ENCODE assay signal across 28 cellular contexts in genomic region chr15:38781196-38781595, GRCh38.
"Had no signal": no experiment of that assay in that cellular context is flagged by ENCODE, and none has a peak within 500 bp of the region (broad histone marks: within the 10 kb centered on the region; RNA-seq: fewer than 3 reads in every experiment).

No MANE protein-coding gene starts in this region.

- H3K9ac ChIP-seq: neural progenitor cell had no signal

- H3K36me3 ChIP-seq: heart right ventricle, lower lobe of right lung, neural progenitor cell, tibial nerve, WERI-Rb-1 had no signal

- H3K27ac ChIP-seq: body of pancreas, coronary artery, dorsolateral prefrontal cortex, heart right ventricle, lower lobe of right lung, neural progenitor cell, tibial nerve, WERI-Rb-1 had no signal

- H3K4me2 ChIP-seq: neural progenitor cell had no signal

- DNase-seq: activated CD4-positive, alpha-beta memory T cell treated with anti-CD3 and anti-CD28 coated beads for 36 hours; activated CD4-positive, alpha-beta T cell treated with anti-CD3 and anti-CD28 coated beads, Interleukin-2, amount 10 ng/mL, durations not matched to agents 24 days and 14 days; activated CD4-positive, CD25-positive, alpha-beta regulatory T cell treated with anti-CD3 and anti-CD28 coated beads, Interleukin-2, amount 50 U/mL, for 72 hours; activated naive CD8-positive, alpha-beta T cell treated with anti-CD3 and anti-CD28 coated beads, Interleukin-2, amount 50 U/mL, for 24 hours; activated T-cell treated with anti-CD3 and anti-CD28 coated beads, Interleukin-2, amount 50 U/mL, for 4 hours; anterior cingulate cortex; body of pancreas; dorsolateral prefrontal cortex; effector memory CD4-positive, alpha-beta T cell; foreskin melanocyte; heart right ventricle; kidney glomerular epithelial cell; lower lobe of right lung; mesendoderm; natural killer cell; occipital lobe; posterior cingulate gyrus; right cardiac atrium; stimulated activated CD4-positive, alpha-beta T cell treated with anti-CD3 and anti-CD28 coated beads, Interleukin-2, amount 100 ng/mL, for 48 hours; stimulated activated naive CD4-positive, alpha-beta T cell treated with Interleukin-2 at 50 U/mL for 16 hours; T-helper 17 cell; T1000; WERI-Rb-1 had no signal

- H3K4me3 ChIP-seq: body of pancreas, coronary artery, dorsolateral prefrontal cortex, heart right ventricle, lower lobe of right lung, neural progenitor cell, tibial nerve had no signal

- H3K9me3 ChIP-seq: body of pancreas, heart right ventricle, lower lobe of right lung, tibial nerve had no signal

- H2AFZ ChIP-seq: neural progenitor cell had no signal

- ATAC-seq: activated naive CD8-positive, alpha-beta T cell treated with anti-CD3 and anti-CD28 coated beads, Interleukin-2, amount 50 U/mL, for 24 hours; activated T-cell treated with anti-CD3 and anti-CD28 coated beads, Interleukin-2, amount 50 U/mL, for 4 hours; activated T-helper 17 cell treated with anti-CD3 and anti-CD28 coated beads, Interleukin-2, amount 50 U/mL, for 72 hours; body of pancreas; left lobe of liver; lower lobe of right lung; natural killer cell; right cardiac atrium; T-helper 17 cell had no signal

- H3K4me1 ChIP-seq: body of pancreas, heart right ventricle, lower lobe of right lung, neural progenitor cell, tibial nerve had no signal

- H3K27me3 ChIP-seq: body of pancreas, neural progenitor cell, tibial nerve had no signal
